8 cellular contexts compared by ENCODE assay signal in genomic region chr3:179563298-179563934, GRCh38. TPM values are rescaled to one million over a fixed set of nuclear protein-coding genes. Genes with fewer than 3 reads are reported as not detected.
DNase-seq lines count a peak whose midpoint lies in the region; ATAC-seq, FAIRE-seq and TF ChIP-seq lines count a peak whose summit lies in the region.

No MANE protein-coding gene starts in this region.

- H3K9me3 ChIP-seq in kidney (ENCODE audit: control insufficient read depth in 1 of 2, low read length in 2 of 2), result no peaks in the 10 kb centered on the region

- no peak for FAIRE-seq in kidney (lab: Jason Lieb, UNC)

- TF ChIP-seq CTCF in activated B cell treated with CpG ODN at 0.5 μM for 24 hours (IDR thresholded peaks at IDR 0.05) (no peak), kidney (IDR thresholded peaks at IDR 0.05; ENCODE audit: borderline replicate concordance, extremely low read depth, insufficient read depth) (no peak)

- CTCF ChIA-PET in activated B cell treated with CpG ODN at 0.5 μM for 24 hours (lab: Charles Lee), result interaction anchor here (1.0 to 2.2 kb wide), 2 partner anchors 142 to 143 kb away, joined by 3 to 14 read pairs; no protein-coding TSS in a partner anchor

- POLR2A ChIA-PET in activated B cell treated with CpG ODN at 0.5 μM for 24 hours (lab: Charles Lee), result interaction anchor here (0.9 to 2.0 kb wide), 7 partner anchors 41 to 492 kb away, joined by 3 to 22 read pairs (median 7); partner anchors contain the start of genes GNB4, MRPL47, NDUFB5 and ZMAT3

- peak overlapping the region; percentile 83 for H3K4me3 ChIP-seq in kidney (ENCODE audit: low read length in 2 of 2)

- ATAC-seq in GM18505 (IDR thresholded peaks at IDR 0.05; ENCODE audit: unreplicated experiment), result peak; percentile 49
- ATAC-seq in HG02973 (IDR thresholded peaks at IDR 0.05; ENCODE audit: unreplicated experiment), result peak; percentile 64
- ATAC-seq in activated B cell treated with CpG ODN at 0.5 μM for 24 hours (ENCODE audit: low read depth), result peak; percentile 28

- no peaks in the 10 kb centered on the region for H3K36me3 ChIP-seq in kidney (ENCODE audit: control insufficient read depth in 1 of 2, insufficient read depth in 2 of 2, low read length in 2 of 2)

- H3K9me3 Mint-ChIP-seq in activated B cell treated with CpG ODN at 0.5 μM for 24 hours, result no peaks in the 10 kb centered on the region

- peaks cover 0 to 4% of the 10 kb centered on the region in 2 donors for H3K4me1 ChIP-seq in kidney (ENCODE audit: control insufficient read depth in 1 of 2, insufficient read depth in 1 of 2, low read depth in 1 of 2, low read length in 2 of 2)

- no peaks in the 10 kb centered on the region for H3K27me3 Mint-ChIP-seq in activated B cell treated with CpG ODN at 0.5 μM for 24 hours

- DNase-seq in 8988T (peak; percentile 45), NCI-H2107 (lab: John Stamatoyannopoulos, UW) (peak; percentile 82), activated B cell treated with CpG ODN at 0.5 μM for 24 hours (peak; percentile 54), caudate nucleus (lab: John Stamatoyannopoulos, UW) (peak in 39 of 61 donors; percentile 1 to 67 (median 33)), kidney (peak; percentile 88)
- peak; percentile 17 to 40 for DNase-seq in stimulated activated CD4-positive, alpha-beta T cell treated with anti-CD3 and anti-CD28 coated beads, Interleukin-15, amount 100 ng/mL, for 1 hour (ENCODE audit: low read depth in 1 of 2, low spot score in 1 of 2)

- H3K4me1 Mint-ChIP-seq in activated B cell treated with CpG ODN at 0.5 μM for 24 hours, result peaks cover 24% of the 10 kb centered on the region

- H3K36me3 Mint-ChIP-seq in activated B cell treated with CpG ODN at 0.5 μM for 24 hours (ENCODE audit: low read depth), result peaks cover 8% of the 10 kb centered on the region

- TF ChIP-seq POLR2A in GM18505 (IDR thresholded peaks at IDR 0.05; ENCODE audit: borderline replicate concordance, extremely low read depth, insufficient read depth, insufficient read length), result peak; percentile 10

- peak overlapping the region; percentile 99 for H3K4me3 Mint-ChIP-seq in activated B cell treated with CpG ODN at 0.5 μM for 24 hours

- peak overlapping the region; percentile 97 for H3K27ac Mint-ChIP-seq in activated B cell treated with CpG ODN at 0.5 μM for 24 hours

- peak overlapping the region; percentile 48 to 72 for H3K9ac ChIP-seq in kidney (ENCODE audit: low read length in 2 of 2)

- intact Hi-C loops in activated B cell treated with CpG ODN at 0.5 μM for 24 hours (cut with micrococcal nuclease), result loop anchor here (2.0 kb wide), 5 partner anchors 113 to 1349 kb away; partner anchors contain the start of genes FXR1, GNB4 and ZMAT3
- intact Hi-C loops in kidney (cut with DNase I), result no loop called here

- H3K27ac ChIP-seq in caudate nucleus (ENCODE audit: low read depth, low read length) (peak overlapping the region; percentile 12), kidney (ENCODE audit: low read depth in 2 of 2, low read length in 2 of 2) (peak overlapping the region; percentile 70)

RNA-seq across cellular contexts. Expression of gene ACTL6A, which starts 0.7 kb away (rescaled TPM):
- total RNA-seq in activated B cell treated with CpG ODN at 0.5 μM for 24 hours, result 55.0 and 58.2 TPM in 2 replicates
- 40.7 TPM for total RNA-seq in kidney
- polyA plus RNA-seq in kidney (ENCODE audit: insufficient read depth, low read depth, low replicate concordance), result 23.7 TPM

RNA-seq across cellular contexts. Expression of gene MRPL47, which starts 41.0 kb away (rescaled TPM):
- total RNA-seq in activated B cell treated with CpG ODN at 0.5 μM for 24 hours (38.6 and 44.3 TPM in 2 replicates), kidney (26.2 TPM)
- 86.2 TPM for polyA plus RNA-seq in kidney (ENCODE audit: insufficient read depth, low read depth, low replicate concordance)

RNA-seq across cellular contexts. Expression of gene NDUFB5, which starts 41.2 kb away (rescaled TPM):
- 63.5 and 67.3 TPM in 2 replicates for total RNA-seq in activated B cell treated with CpG ODN at 0.5 μM for 24 hours
- 102 TPM for total RNA-seq in kidney
- 290 TPM for polyA plus RNA-seq in kidney (ENCODE audit: insufficient read depth, low read depth, low replicate concordance)

Comparison
In these comparisons a context has a peak if more than half of its experiments do, and no peak if none do; other contexts are left out.
1. Peak in every context shown above with its lines: DNase-seq, ATAC-seq, H3K4me3 ChIP-seq and H3K27ac ChIP-seq.
2. DNase-seq: peak in every context shown above with its lines; median percentile 88 in kidney; 82 in NCI-H2107; 54 in activated B cell treated with CpG ODN at 0.5 μM for 24 hours; 45 in 8988T; 33 in caudate nucleus; 28 in stimulated activated CD4-positive, alpha-beta T cell treated with anti-CD3 and anti-CD28 coated beads, Interleukin-15, amount 100 ng/mL, for 1 hour.